ENCODE assay signal across 23 cellular contexts in genomic region chr3:155270063-155270462, GRCh38. TPM values are rescaled to one million over a fixed set of nuclear protein-coding genes. Genes with fewer than 3 reads are reported as not detected.
"Had no signal": no experiment of that assay in that cellular context is flagged by ENCODE, and none has a peak within 500 bp of the region (broad histone marks: within the 10 kb centered on the region; RNA-seq: fewer than 3 reads in every experiment).

No MANE protein-coding gene starts in this region.

- H3K36me3 ChIP-seq: neutrophil, pancreas, right atrium auricular region, thyroid gland had no signal

- H3K27me3 ChIP-seq: neutrophil, pancreas, right atrium auricular region, thyroid gland had no signal

- H3K4me1 ChIP-seq: pancreas, psoas muscle, right atrium auricular region, thyroid gland had no signal

- ATAC-seq: left cardiac atrium, pancreas, psoas muscle, T-helper 17 cell had no signal

- DNase-seq: activated CD4-positive, alpha-beta T cell treated with anti-CD3 and anti-CD28 coated beads for 4 hours; activated CD4-positive, alpha-beta T cell treated with anti-CD3 and anti-CD28 coated beads, Interleukin-2, amount 50 U/mL, for 48 hours; activated CD4-positive, CD25-positive, alpha-beta regulatory T cell; activated naive CD4-positive, alpha-beta T cell treated with Interleukin-2 at 50 U/mL for 16 hours; activated naive CD8-positive, alpha-beta T cell treated with anti-CD3 and anti-CD28 coated beads, Interleukin-2, amount 10 ng/mL, durations not matched to agents 7 days and 5 days; activated T-cell treated with anti-CD3 and anti-CD28 coated beads, Interleukin-2, amount 50 U/mL, for 48 hours; amniotic stem cell; cerebellar nuclear complex; foreskin melanocyte; left cardiac atrium; psoas muscle; stimulated activated CD4-positive, alpha-beta T cell treated with anti-CD3 and anti-CD28 coated beads, Interleukin-1b, Interleukin-23, amount 100 ng/mL, for 48 hours; substantia nigra; T-helper 17 cell; thyroid gland had no signal

- H3K4me3 ChIP-seq: coronary artery, pancreas, psoas muscle, right atrium auricular region, thyroid gland had no signal

- H3K9me3 ChIP-seq: neutrophil, pancreas, psoas muscle, right atrium auricular region, thyroid gland had no signal

- H3K27ac ChIP-seq: coronary artery, neutrophil, pancreas, psoas muscle, right atrium auricular region, thyroid gland had no signal

RNA-seq across cellular contexts. Expression of gene STRIT1, which starts 23.4 kb away (rescaled TPM):
- total RNA-seq: activated naive CD8-positive, alpha-beta T cell treated with anti-CD3 and anti-CD28 coated beads, Interleukin-2, amount 10 ng/mL, durations not matched to agents 7 days and 5 days; epithelial cell of proximal tubule; left cardiac atrium; liver; mononuclear cell; pancreas; right atrium auricular region; T-helper 17 cell; thyroid gland; ureter had no signal
- polyA plus RNA-seq: liver had no signal
